ENCODE assay signal across 17 cellular contexts in genomic region chr5:1729641-1730486, GRCh38.
DNase-seq lines count a peak whose midpoint lies in the region; ATAC-seq and TF ChIP-seq lines count a peak whose summit lies in the region.
"Had no signal": no experiment of that assay in that cellular context is flagged by ENCODE, and none has a peak within 500 bp of the region (broad histone marks: within the 10 kb centered on the region; RNA-seq: fewer than 3 reads in every experiment).

No MANE protein-coding gene starts in this region.

- H3K27me3 Mint-ChIP-seq in endothelial cell (ENCODE audit: unreplicated experiment) (peaks cover 9% of the 10 kb centered on the region), osteocyte (ENCODE audit: unreplicated experiment) (no peaks in the 10 kb centered on the region)
- H3K27me3 Mint-ChIP-seq: stimulated activated naive CD8-positive, alpha-beta T cell treated with anti-CD3 and anti-CD28 coated beads, Interleukin-15, Interleukin-2, amounts not matched to agents 100 ng/mL and 50 ng/mL, for 24 hours had no signal

- H3K27ac ChIP-seq in right atrium auricular region = no peak overlapping the region
- H3K27ac ChIP-seq in effector memory CD4-positive, alpha-beta T cell (ENCODE audit: insufficient read depth, low read length, poor library complexity, severe bottlenecking) = no peak overlapping the region
- H3K27ac ChIP-seq: gastroesophageal sphincter, psoas muscle had no signal

- no peak overlapping the region for H3K4me3 ChIP-seq in right atrium auricular region
- no peak overlapping the region for H3K4me3 ChIP-seq in effector memory CD4-positive, alpha-beta T cell (ENCODE audit: insufficient read depth, low read depth, low read length, poor library complexity, severe bottlenecking)
- H3K4me3 ChIP-seq: gastroesophageal sphincter, psoas muscle had no signal

- peaks cover 5% of the 10 kb centered on the region for H3K36me3 Mint-ChIP-seq in endothelial cell (ENCODE audit: low read depth, unreplicated experiment)
- H3K36me3 Mint-ChIP-seq in osteocyte (ENCODE audit: unreplicated experiment) = no peaks in the 10 kb centered on the region

- DNase-seq in right atrium auricular region (ENCODE audit: low spot score) (peak; percentile 52), left cardiac atrium (no peak), endothelial cell (ENCODE audit: low spot score) (peak; percentile 1), osteocyte (ENCODE audit: extremely low spot score, unreplicated experiment) (peak; percentile 83), SHP77 (lab: John Stamatoyannopoulos, UW) (no peak), DMS 273 treated with DMSO at 0.1 percent for 48 hours (lab: John Stamatoyannopoulos, UW) (no peak)
- no peak for DNase-seq in effector memory CD4-positive, alpha-beta T cell
- DNase-seq: activated B cell treated with CpG ODN at 0.5 μM for 24 hours; activated naive CD4-positive, alpha-beta T cell treated with anti-CD3 and anti-CD28 coated beads, Interleukin-2, amount 50 U/mL, for 16 hours; left ventricle myocardium superior; NCI-H446 treated with DMSO at 0.1 percent for 48 hours; psoas muscle; Right ventricle myocardium superior had no signal

- H3K4me3 Mint-ChIP-seq in endothelial cell (ENCODE audit: unreplicated experiment) (no peak overlapping the region), osteocyte (ENCODE audit: unreplicated experiment) (no peak overlapping the region)
- H3K4me3 Mint-ChIP-seq: activated B cell treated with CpG ODN at 0.5 μM for 24 hours; stimulated activated naive CD8-positive, alpha-beta T cell treated with anti-CD3 and anti-CD28 coated beads, Interleukin-15, Interleukin-2, amounts not matched to agents 100 ng/mL and 50 ng/mL, for 24 hours; T-helper 1 cell treated with Interleukin-12 subunit alpha and Interleukin-12 subunit beta and Interleukin-4 antibody, amounts not matched to agents 30 μg/mL and 1 μg/mL, for 36 hours had no signal

- no peaks in the 10 kb centered on the region for H3K4me1 Mint-ChIP-seq in endothelial cell (ENCODE audit: unreplicated experiment)
- no peaks in the 10 kb centered on the region for H3K4me1 Mint-ChIP-seq in osteocyte (ENCODE audit: unreplicated experiment)
- H3K4me1 Mint-ChIP-seq: activated B cell treated with CpG ODN at 0.5 μM for 24 hours had no signal

- no peaks in the 10 kb centered on the region for H3K9me3 ChIP-seq in right atrium auricular region
- H3K9me3 ChIP-seq in effector memory CD4-positive, alpha-beta T cell (ENCODE audit: control insufficient read depth, low read length) = no peaks in the 10 kb centered on the region
- H3K9me3 ChIP-seq: gastroesophageal sphincter, psoas muscle had no signal

- H3K27me3 ChIP-seq in right atrium auricular region = no peaks in the 10 kb centered on the region
- no peaks in the 10 kb centered on the region for H3K27me3 ChIP-seq in effector memory CD4-positive, alpha-beta T cell (replicated peaks; ENCODE audit: control insufficient read depth, insufficient read depth, low read length, poor library complexity, severe bottlenecking)

- no peaks in the 10 kb centered on the region for H3K9me3 Mint-ChIP-seq in endothelial cell (ENCODE audit: unreplicated experiment)
- H3K9me3 Mint-ChIP-seq in osteocyte (ENCODE audit: unreplicated experiment) = no peaks in the 10 kb centered on the region
- H3K9me3 Mint-ChIP-seq: activated B cell treated with CpG ODN at 0.5 μM for 24 hours; stimulated activated naive CD8-positive, alpha-beta T cell treated with anti-CD3 and anti-CD28 coated beads, Interleukin-15, Interleukin-2, amounts not matched to agents 100 ng/mL and 50 ng/mL, for 24 hours; T-helper 1 cell treated with Interleukin-12 subunit alpha and Interleukin-12 subunit beta and Interleukin-4 antibody, amounts not matched to agents 30 μg/mL and 1 μg/mL, for 36 hours had no signal

- H3K36me3 ChIP-seq in right atrium auricular region = no peaks in the 10 kb centered on the region
- H3K36me3 ChIP-seq in effector memory CD4-positive, alpha-beta T cell (ENCODE audit: control insufficient read depth, insufficient read depth, low read length) = no peaks in the 10 kb centered on the region
- H3K36me3 ChIP-seq: gastroesophageal sphincter had no signal

- no peaks in the 10 kb centered on the region for H3K4me1 ChIP-seq in right atrium auricular region
- H3K4me1 ChIP-seq in effector memory CD4-positive, alpha-beta T cell (ENCODE audit: control insufficient read depth, insufficient read depth, low read length, poor library complexity, severe bottlenecking) = no peaks in the 10 kb centered on the region
- H3K4me1 ChIP-seq: gastroesophageal sphincter, psoas muscle had no signal

- no peak for ATAC-seq in left cardiac atrium
- no peak for ATAC-seq in HG02938 (IDR thresholded peaks at IDR 0.05; ENCODE audit: unreplicated experiment)
- ATAC-seq: gastroesophageal sphincter, left ventricle myocardium superior, psoas muscle had no signal

- H3K27ac Mint-ChIP-seq in endothelial cell (ENCODE audit: unreplicated experiment) (no peak overlapping the region), osteocyte (ENCODE audit: unreplicated experiment) (no peak overlapping the region)
- H3K27ac Mint-ChIP-seq: activated B cell treated with CpG ODN at 0.5 μM for 24 hours; stimulated activated naive CD8-positive, alpha-beta T cell treated with anti-CD3 and anti-CD28 coated beads, Interleukin-15, Interleukin-2, amounts not matched to agents 100 ng/mL and 50 ng/mL, for 24 hours; T-helper 1 cell treated with Interleukin-12 subunit alpha and Interleukin-12 subunit beta and Interleukin-4 antibody, amounts not matched to agents 30 μg/mL and 1 μg/mL, for 36 hours had no signal

- TF ChIP-seq CTCF in right atrium auricular region (IDR thresholded peaks at IDR 0.05) = no peak
- no peak for TF ChIP-seq CTCF in endothelial cell (IDR thresholded peaks at IDR 0.05; ENCODE audit: unreplicated experiment)
- no peak for TF ChIP-seq CTCF in osteocyte (IDR thresholded peaks at IDR 0.05)

- intact Hi-C loops in left cardiac atrium (cut with DNase I) = no loop called here

Comparison
In these comparisons a context has a peak if more than half of its experiments do, and no peak if none do; other contexts are left out.
1. DNase-seq: peak in right atrium auricular region (single experiment), endothelial cell (single experiment) and osteocyte (single experiment); none in left cardiac atrium (single experiment), SHP77 (0 of 2), effector memory CD4-positive, alpha-beta T cell (0 of 3) and DMS 273 treated with DMSO at 0.1 percent for 48 hours (single experiment).